2 cellular contexts compared by ENCODE assay signal in genomic region chr5:139831624-139832023, GRCh38.
TF ChIP-seq lines count a peak whose summit lies in the region.

No MANE protein-coding gene starts in this region.

TF ChIP-seq in HCT116, 20 proteins besides CTCF, POLR2A, EP300 and RAD21 (continued from another document):
- no peak for TF ChIP-seq REST (IDR thresholded peaks at IDR 0.05; ENCODE audit: low read depth)

TF ChIP-seq in GM23338, 12 proteins besides CTCF, POLR2A, EP300 and RAD21 (continued from another document):
- TF ChIP-seq REST (IDR thresholded peaks at IDR 0.05; ENCODE audit: unreplicated experiment) (no peak), ZNF462 (CRISPR knock-in tag; IDR thresholded peaks at IDR 0.05) (no peak), EZH2 (IDR thresholded peaks at IDR 0.05; ENCODE audit: low read depth, unreplicated experiment) (no peak), STAT1 (IDR thresholded peaks at IDR 0.05; ENCODE audit: unreplicated experiment) (no peak), ETS1 (IDR thresholded peaks at IDR 0.05) (no peak)
TF ChIP-seq in GM23338: peak in this region for 0.
